Comparison of ENCODE assay signal across 9 cellular contexts in the genomic region with DNA sequence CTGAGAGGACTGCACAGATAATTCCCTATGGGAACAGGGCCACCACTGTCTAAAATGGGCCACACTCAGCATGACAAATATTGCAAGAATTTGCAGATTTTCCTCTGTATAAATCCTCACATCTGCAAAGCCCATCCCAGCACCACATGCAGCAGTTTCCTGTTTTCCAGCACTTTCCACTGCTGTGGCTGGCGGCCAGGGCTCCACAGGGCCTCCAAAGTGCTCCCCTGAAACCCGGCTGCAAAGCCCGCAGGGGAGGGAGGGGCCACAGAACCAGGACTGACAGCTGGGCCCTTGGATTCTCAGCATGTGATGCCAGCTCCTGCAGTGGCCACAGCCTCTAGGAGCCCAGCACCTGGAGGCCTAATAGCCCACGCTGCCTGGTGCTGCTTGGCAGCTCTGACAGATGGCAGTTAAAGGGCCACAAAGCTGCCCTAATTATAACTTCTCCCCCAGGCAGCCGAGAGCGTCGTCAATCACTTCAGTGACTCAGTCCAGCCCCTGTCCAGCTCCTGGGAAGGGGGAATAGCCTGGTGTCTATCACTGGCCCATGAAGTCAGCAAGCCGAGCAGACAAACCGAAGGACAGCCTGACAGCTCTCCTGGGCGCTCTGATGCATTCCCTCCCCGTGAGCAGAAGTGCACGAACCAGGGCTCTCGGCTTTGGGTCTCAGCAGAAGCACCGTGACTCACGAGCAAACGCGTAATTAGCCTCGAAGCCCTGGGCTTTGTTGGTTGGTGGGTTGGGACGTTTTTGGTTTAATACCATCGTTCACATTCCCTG. TPM values are rescaled to one million over a fixed set of nuclear protein-coding genes. Genes with fewer than 3 reads are reported as not detected.
DNase-seq lines count a peak whose midpoint lies in the region; ATAC-seq, FAIRE-seq and TF ChIP-seq lines count a peak whose summit lies in the region.
"Had no signal": no experiment of that assay in that cellular context is flagged by ENCODE, and none has a peak within 500 bp of the region (broad histone marks: within the 10 kb centered on the region; RNA-seq: fewer than 3 reads in every experiment).

No MANE protein-coding gene starts in this region.

- TF ChIP-seq CTCF in endothelial cell (IDR thresholded peaks at IDR 0.05; ENCODE audit: unreplicated experiment): no peak

- no peak overlapping the region for H3K27ac ChIP-seq in right cardiac atrium (ENCODE audit: low read length)

- peak; percentile 36 to 43 for ATAC-seq in right cardiac atrium
- ATAC-seq in GM21619 (IDR thresholded peaks at IDR 0.05; ENCODE audit: unreplicated experiment): no peak
- no peak for ATAC-seq in GM19467 (IDR thresholded peaks at IDR 0.05; ENCODE audit: unreplicated experiment)

- peaks cover 10% of the 10 kb centered on the region for H3K4me1 ChIP-seq in right cardiac atrium (ENCODE audit: control insufficient read depth, insufficient read depth, low read length)

- 35% methylated on average over 20 of the region's 20 CpGs for WGBS in right cardiac atrium

- H3K4me1 Mint-ChIP-seq in endothelial cell (ENCODE audit: unreplicated experiment): peaks cover 2% of the 10 kb centered on the region

- H3K27me3 Mint-ChIP-seq in endothelial cell (ENCODE audit: unreplicated experiment): peaks cover 11% of the 10 kb centered on the region

- no peak overlapping the region for H3K27ac Mint-ChIP-seq in endothelial cell (ENCODE audit: unreplicated experiment)

- intact Hi-C loops in right cardiac atrium (cut with DNase I): no loop called here

- H3K4me3 Mint-ChIP-seq in endothelial cell (ENCODE audit: unreplicated experiment): no peak overlapping the region

- FAIRE-seq in HTR-8/SVneo (lab: Jason Lieb, UNC): no peak

- no peaks in the 10 kb centered on the region for H3K9me3 Mint-ChIP-seq in endothelial cell (ENCODE audit: unreplicated experiment)

- no peaks in the 10 kb centered on the region for H3K36me3 Mint-ChIP-seq in endothelial cell (ENCODE audit: low read depth, unreplicated experiment)

- no peaks in the 10 kb centered on the region for H3K27me3 ChIP-seq in right cardiac atrium (ENCODE audit: control insufficient read depth, insufficient read depth)

- H3K4me3 ChIP-seq in right cardiac atrium (ENCODE audit: low read length): no peak overlapping the region

- DNase-seq in AG08395 (ENCODE audit: low spot score) (peak; percentile 74), HTR-8/SVneo (ENCODE audit: insufficient read length, low spot score) (peak; percentile 62), T1000 (lab: John Stamatoyannopoulos, UW) (peak; percentile 76), right cardiac atrium (peak in 1 of 3 donors; percentile 71), endothelial cell (ENCODE audit: low spot score) (no peak), NOMO-1 (lab: John Stamatoyannopoulos, UW; ENCODE audit: unreplicated experiment in 2 of 2) (no peak)
- DNase-seq: Calu3 had no signal

- H3K9me3 ChIP-seq in right cardiac atrium (ENCODE audit: control insufficient read depth, low read length): no peaks in the 10 kb centered on the region

RNA-seq across cellular contexts. Expression of a gene that starts 4.7 kb away (rescaled TPM):
- under 1 TPM in 3 of 4 donors, not detected in 1; 0.03 to 0.06 (median 0.06) TPM for total RNA-seq in right cardiac atrium
- polyA plus RNA-seq in right cardiac atrium: 0.07 TPM
- not detected for total RNA-seq in endothelial cell (ENCODE audit: unreplicated experiment)
- total RNA-seq: Calu3 had no signal

RNA-seq across cellular contexts. Expression of a gene that starts 13.7 kb away (rescaled TPM):
- total RNA-seq in right cardiac atrium: not detected
- polyA plus RNA-seq in right cardiac atrium: 0.07 TPM
- total RNA-seq in endothelial cell (ENCODE audit: unreplicated experiment): not detected
- total RNA-seq: Calu3 had no signal

RNA-seq across cellular contexts. Expression of a gene that starts 34.2 kb away (rescaled TPM):
- total RNA-seq in right cardiac atrium (not detected), endothelial cell (ENCODE audit: unreplicated experiment) (0.23 TPM)
- 0.07 TPM for polyA plus RNA-seq in right cardiac atrium

Comparison
In these comparisons a context has a peak if more than half of its experiments do, and no peak if none do; other contexts are left out.
1. DNase-seq: peak in AG08395 (single experiment), HTR-8/SVneo (single experiment) and T1000 (single experiment); none in endothelial cell (single experiment) and NOMO-1 (0 of 2).
2. ATAC-seq: peak in right cardiac atrium (2 of 2); none in GM21619 (single experiment) and GM19467 (single experiment).